1 cellular context compared by ENCODE assay signal in the genomic region with DNA sequence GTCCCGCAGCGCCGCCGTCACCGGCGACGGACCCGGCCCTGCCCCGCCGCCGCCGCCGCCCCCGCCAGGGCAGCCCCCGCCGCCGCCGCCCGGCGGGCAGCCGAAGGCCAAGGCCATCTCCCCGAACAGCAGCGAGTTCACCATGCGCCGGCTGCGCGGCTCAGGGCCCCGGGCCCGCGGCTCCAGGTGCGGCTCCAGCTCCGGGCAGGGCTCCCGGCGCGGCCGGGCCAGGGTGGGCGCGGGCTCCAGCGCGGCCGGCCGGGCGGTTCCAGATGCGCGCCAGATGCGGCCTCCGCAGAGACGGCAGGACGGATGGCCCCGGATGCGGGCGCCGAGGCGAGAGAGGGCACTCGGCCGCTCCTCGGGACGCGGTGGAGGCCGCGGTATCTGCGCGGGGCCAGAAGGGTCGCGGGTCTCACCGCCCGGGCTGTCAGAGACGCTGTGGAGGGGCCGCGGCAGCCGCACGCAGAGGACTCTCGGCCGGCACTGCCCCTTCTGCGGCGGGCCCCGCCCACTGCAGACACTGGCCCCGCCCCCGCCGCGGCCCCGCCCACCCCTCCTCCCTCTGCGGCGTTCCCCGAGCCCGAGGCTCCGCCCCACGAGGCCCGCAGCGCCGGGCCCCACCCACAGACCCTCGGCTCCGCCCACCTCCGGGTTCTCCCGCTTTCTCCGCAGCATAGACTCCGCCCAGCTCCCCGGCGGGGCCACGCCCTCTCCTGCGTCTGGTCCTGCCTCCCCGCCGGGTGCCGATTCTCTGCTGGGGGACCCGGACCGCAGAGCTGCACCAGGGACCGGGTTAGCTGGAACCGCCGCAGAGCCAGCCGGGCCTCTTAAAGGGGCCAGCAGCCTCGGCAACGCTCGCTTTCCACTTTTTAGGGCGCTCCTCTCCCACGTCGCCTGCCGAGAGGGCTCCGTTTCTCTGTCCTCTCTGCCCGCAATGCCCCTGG.
TF ChIP-seq lines count a peak whose summit lies in the region.

A gene (minus strand): TSS at position 488 of the 947 bp plus-strand sequence. CDS start 344 bp downstream, at position 144.

TF ChIP-seq in HEK293, 187 proteins besides CTCF, POLR2A, EP300 and RAD21 (continued from another document and continues in another):
- TF ChIP-seq, protein P1, sequence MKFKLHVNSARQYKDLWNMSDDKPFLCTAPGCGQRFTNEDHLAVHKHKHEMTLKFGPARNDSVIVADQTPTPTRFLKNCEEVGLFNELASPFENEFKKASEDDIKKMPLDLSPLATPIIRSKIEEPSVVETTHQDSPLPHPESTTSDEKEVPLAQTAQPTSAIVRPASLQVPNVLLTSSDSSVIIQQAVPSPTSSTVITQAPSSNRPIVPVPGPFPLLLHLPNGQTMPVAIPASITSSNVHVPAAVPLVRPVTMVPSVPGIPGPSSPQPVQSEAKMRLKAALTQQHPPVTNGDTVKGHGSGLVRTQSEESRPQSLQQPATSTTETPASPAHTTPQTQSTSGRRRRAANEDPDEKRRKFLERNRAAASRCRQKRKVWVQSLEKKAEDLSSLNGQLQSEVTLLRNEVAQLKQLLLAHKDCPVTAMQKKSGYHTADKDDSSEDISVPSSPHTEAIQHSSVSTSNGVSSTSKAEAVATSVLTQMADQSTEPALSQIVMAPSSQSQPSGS (tag by site-specific recombination; IDR thresholded peaks at IDR 0.05; ENCODE audit: low read depth) = no peak
- TF ChIP-seq ZNF560 (tag by site-specific recombination; IDR thresholded peaks at IDR 0.05; ENCODE audit: borderline replicate concordance) = no peak
- no peak for TF ChIP-seq SCRT2 (tag by site-specific recombination; IDR thresholded peaks at IDR 0.05)
- TF ChIP-seq, protein P2, sequence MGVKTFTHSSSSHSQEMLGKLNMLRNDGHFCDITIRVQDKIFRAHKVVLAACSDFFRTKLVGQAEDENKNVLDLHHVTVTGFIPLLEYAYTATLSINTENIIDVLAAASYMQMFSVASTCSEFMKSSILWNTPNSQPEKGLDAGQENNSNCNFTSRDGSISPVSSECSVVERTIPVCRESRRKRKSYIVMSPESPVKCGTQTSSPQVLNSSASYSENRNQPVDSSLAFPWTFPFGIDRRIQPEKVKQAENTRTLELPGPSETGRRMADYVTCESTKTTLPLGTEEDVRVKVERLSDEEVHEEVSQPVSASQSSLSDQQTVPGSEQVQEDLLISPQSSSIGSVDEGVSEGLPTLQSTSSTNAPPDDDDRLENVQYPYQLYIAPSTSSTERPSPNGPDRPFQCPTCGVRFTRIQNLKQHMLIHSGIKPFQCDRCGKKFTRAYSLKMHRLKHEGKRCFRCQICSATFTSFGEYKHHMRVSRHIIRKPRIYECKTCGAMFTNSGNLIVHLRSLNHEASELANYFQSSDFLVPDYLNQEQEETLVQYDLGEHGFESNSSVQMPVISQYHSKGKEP (tag by site-specific recombination; IDR thresholded peaks at IDR 0.05) = no peak
- TF ChIP-seq ZNF664 (tag by site-specific recombination; IDR thresholded peaks at IDR 0.05) = no peak
- TF ChIP-seq ZNF660 (tag by site-specific recombination; IDR thresholded peaks at IDR 0.05) = peak; percentile 69; the same call in 1 of the 2 replicates
- TF ChIP-seq, protein P3, sequence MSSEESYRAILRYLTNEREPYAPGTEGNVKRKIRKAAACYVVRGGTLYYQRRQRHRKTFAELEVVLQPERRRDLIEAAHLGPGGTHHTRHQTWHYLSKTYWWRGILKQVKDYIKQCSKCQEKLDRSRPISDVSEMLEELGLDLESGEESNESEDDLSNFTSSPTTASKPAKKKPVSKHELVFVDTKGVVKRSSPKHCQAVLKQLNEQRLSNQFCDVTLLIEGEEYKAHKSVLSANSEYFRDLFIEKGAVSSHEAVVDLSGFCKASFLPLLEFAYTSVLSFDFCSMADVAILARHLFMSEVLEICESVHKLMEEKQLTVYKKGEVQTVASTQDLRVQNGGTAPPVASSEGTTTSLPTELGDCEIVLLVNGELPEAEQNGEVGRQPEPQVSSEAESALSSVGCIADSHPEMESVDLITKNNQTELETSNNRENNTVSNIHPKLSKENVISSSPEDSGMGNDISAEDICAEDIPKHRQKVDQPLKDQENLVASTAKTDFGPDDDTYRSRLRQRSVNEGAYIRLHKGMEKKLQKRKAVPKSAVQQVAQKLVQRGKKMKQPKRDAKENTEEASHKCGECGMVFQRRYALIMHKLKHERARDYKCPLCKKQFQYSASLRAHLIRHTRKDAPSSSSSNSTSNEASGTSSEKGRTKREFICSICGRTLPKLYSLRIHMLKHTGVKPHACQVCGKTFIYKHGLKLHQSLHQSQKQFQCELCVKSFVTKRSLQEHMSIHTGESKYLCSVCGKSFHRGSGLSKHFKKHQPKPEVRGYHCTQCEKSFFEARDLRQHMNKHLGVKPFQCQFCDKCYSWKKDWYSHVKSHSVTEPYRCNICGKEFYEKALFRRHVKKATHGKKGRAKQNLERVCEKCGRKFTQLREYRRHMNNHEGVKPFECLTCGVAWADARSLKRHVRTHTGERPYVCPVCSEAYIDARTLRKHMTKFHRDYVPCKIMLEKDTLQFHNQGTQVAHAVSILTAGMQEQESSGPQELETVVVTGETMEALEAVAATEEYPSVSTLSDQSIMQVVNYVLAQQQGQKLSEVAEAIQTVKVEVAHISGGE (tag by site-specific recombination; conservative IDR thresholded peaks at IDR 0.05; ENCODE audit: low read depth) = peak; percentile 71
- no peak for TF ChIP-seq ZNF776 (tag by site-specific recombination; IDR thresholded peaks at IDR 0.05; ENCODE audit: borderline replicate concordance)
- TF ChIP-seq, protein P4, sequence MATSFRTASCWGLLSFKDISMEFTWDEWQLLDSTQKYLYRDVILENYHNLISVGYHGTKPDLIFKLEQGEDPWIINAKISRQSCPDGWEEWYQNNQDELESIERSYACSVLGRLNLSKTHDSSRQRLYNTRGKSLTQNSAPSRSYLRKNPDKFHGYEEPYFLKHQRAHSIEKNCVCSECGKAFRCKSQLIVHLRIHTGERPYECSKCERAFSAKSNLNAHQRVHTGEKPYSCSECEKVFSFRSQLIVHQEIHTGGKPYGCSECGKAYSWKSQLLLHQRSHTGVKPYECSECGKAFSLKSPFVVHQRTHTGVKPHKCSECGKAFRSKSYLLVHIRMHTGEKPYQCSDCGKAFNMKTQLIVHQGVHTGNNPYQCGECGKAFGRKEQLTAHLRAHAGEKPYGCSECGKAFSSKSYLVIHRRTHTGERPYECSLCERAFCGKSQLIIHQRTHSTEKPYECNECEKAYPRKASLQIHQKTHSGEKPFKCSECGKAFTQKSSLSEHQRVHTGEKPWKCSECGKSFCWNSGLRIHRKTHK (tag by site-specific recombination; IDR thresholded peaks at IDR 0.05) = no peak
- TF ChIP-seq ZBTB48 (tag by site-specific recombination; IDR thresholded peaks at IDR 0.05) = peak; percentile 86
- no peak for TF ChIP-seq ZNF404 (tag by site-specific recombination; IDR thresholded peaks at IDR 0.05)
- TF ChIP-seq, protein P5, sequence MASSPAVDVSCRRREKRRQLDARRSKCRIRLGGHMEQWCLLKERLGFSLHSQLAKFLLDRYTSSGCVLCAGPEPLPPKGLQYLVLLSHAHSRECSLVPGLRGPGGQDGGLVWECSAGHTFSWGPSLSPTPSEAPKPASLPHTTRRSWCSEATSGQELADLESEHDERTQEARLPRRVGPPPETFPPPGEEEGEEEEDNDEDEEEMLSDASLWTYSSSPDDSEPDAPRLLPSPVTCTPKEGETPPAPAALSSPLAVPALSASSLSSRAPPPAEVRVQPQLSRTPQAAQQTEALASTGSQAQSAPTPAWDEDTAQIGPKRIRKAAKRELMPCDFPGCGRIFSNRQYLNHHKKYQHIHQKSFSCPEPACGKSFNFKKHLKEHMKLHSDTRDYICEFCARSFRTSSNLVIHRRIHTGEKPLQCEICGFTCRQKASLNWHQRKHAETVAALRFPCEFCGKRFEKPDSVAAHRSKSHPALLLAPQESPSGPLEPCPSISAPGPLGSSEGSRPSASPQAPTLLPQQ (tag by site-specific recombination; IDR thresholded peaks at IDR 0.05) = peak; percentile 94
- no peak for TF ChIP-seq ZNF366 (tag by site-specific recombination; conservative IDR thresholded peaks at IDR 0.05)
- 0 out of 2 replicates have a peak, but pooled peaks have one; percentile 32 for TF ChIP-seq ZXDB (tag by site-specific recombination; IDR thresholded peaks at IDR 0.05)
- TF ChIP-seq ZNF626 (tag by site-specific recombination; IDR thresholded peaks at IDR 0.05) = no peak
- TF ChIP-seq ZIC2 (tag by site-specific recombination; IDR thresholded peaks at IDR 0.05) = peak; percentile 41; the same call in 1 of the 2 replicates
- TF ChIP-seq, protein P6, sequence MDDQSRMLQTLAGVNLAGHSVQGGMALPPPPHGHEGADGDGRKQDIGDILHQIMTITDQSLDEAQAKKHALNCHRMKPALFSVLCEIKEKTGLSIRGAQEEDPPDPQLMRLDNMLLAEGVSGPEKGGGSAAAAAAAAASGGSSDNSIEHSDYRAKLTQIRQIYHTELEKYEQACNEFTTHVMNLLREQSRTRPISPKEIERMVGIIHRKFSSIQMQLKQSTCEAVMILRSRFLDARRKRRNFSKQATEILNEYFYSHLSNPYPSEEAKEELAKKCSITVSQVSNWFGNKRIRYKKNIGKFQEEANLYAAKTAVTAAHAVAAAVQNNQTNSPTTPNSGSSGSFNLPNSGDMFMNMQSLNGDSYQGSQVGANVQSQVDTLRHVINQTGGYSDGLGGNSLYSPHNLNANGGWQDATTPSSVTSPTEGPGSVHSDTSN (CRISPR knock-in tag; IDR thresholded peaks at IDR 0.05) = peak; percentile 27; the same call in 1 of the 2 replicates
- no peak for TF ChIP-seq ZNF548 (tag by site-specific recombination; IDR thresholded peaks at IDR 0.05)
- no peak for TF ChIP-seq ZNF155 (tag by site-specific recombination; IDR thresholded peaks at IDR 0.05)
- TF ChIP-seq ZNF221 (tag by site-specific recombination; IDR thresholded peaks at IDR 0.05; ENCODE audit: borderline replicate concordance) = no peak
- no peak for TF ChIP-seq ZNF354C (tag by site-specific recombination; IDR thresholded peaks at IDR 0.05; ENCODE audit: borderline replicate concordance, low read depth)
- peak; percentile 14; the same call in 1 of the 2 replicates for TF ChIP-seq KLF16 (tag by site-specific recombination; IDR thresholded peaks at IDR 0.05)
- TF ChIP-seq MYNN (tag by site-specific recombination; IDR thresholded peaks at IDR 0.05; ENCODE audit: borderline replicate concordance) = no peak
- peak; percentile 67 for TF ChIP-seq SP2 (tag by site-specific recombination; IDR thresholded peaks at IDR 0.05)
- TF ChIP-seq GLIS1 (tag by site-specific recombination; IDR thresholded peaks at IDR 0.05) = peak; percentile 77
- TF ChIP-seq, protein P7, sequence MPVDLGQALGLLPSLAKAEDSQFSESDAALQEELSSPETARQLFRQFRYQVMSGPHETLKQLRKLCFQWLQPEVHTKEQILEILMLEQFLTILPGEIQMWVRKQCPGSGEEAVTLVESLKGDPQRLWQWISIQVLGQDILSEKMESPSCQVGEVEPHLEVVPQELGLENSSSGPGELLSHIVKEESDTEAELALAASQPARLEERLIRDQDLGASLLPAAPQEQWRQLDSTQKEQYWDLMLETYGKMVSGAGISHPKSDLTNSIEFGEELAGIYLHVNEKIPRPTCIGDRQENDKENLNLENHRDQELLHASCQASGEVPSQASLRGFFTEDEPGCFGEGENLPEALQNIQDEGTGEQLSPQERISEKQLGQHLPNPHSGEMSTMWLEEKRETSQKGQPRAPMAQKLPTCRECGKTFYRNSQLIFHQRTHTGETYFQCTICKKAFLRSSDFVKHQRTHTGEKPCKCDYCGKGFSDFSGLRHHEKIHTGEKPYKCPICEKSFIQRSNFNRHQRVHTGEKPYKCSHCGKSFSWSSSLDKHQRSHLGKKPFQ (tag by site-specific recombination; IDR thresholded peaks at IDR 0.05) = no peak
- TF ChIP-seq ZNF701 (tag by site-specific recombination; IDR thresholded peaks at IDR 0.05) = no peak
- TF ChIP-seq, protein P8, sequence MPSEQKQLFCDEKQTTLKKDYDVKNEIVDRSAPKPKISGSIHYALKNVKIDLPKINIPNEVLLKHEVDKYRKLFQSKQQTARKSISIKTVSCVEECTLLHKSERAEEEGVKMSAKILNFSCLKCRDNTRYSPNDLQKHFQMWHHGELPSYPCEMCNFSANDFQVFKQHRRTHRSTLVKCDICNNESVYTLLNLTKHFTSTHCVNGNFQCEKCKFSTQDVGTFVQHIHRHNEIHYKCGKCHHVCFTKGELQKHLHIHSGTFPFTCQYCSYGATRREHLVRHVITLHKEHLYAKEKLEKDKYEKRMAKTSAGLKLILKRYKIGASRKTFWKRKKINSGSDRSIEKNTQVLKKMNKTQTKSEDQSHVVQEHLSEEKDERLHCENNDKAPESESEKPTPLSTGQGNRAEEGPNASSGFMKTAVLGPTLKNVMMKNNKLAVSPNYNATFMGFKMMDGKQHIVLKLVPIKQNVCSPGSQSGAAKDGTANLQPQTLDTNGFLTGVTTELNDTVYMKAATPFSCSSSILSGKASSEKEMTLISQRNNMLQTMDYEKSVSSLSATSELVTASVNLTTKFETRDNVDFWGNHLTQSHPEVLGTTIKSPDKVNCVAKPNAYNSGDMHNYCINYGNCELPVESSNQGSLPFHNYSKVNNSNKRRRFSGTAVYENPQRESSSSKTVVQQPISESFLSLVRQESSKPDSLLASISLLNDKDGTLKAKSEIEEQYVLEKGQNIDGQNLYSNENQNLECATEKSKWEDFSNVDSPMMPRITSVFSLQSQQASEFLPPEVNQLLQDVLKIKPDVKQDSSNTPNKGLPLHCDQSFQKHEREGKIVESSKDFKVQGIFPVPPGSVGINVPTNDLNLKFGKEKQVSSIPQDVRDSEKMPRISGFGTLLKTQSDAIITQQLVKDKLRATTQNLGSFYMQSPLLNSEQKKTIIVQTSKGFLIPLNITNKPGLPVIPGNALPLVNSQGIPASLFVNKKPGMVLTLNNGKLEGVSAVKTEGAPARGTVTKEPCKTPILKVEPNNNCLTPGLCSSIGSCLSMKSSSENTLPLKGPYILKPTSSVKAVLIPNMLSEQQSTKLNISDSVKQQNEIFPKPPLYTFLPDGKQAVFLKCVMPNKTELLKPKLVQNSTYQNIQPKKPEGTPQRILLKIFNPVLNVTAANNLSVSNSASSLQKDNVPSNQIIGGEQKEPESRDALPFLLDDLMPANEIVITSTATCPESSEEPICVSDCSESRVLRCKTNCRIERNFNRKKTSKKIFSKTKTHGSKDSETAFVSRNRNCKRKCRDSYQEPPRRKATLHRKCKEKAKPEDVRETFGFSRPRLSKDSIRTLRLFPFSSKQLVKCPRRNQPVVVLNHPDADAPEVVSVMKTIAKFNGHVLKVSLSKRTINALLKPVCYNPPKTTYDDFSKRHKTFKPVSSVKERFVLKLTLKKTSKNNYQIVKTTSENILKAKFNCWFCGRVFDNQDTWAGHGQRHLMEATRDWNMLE (tag by site-specific recombination; conservative IDR thresholded peaks at IDR 0.05; ENCODE audit: low read depth) = no peak
- TF ChIP-seq, protein P9, sequence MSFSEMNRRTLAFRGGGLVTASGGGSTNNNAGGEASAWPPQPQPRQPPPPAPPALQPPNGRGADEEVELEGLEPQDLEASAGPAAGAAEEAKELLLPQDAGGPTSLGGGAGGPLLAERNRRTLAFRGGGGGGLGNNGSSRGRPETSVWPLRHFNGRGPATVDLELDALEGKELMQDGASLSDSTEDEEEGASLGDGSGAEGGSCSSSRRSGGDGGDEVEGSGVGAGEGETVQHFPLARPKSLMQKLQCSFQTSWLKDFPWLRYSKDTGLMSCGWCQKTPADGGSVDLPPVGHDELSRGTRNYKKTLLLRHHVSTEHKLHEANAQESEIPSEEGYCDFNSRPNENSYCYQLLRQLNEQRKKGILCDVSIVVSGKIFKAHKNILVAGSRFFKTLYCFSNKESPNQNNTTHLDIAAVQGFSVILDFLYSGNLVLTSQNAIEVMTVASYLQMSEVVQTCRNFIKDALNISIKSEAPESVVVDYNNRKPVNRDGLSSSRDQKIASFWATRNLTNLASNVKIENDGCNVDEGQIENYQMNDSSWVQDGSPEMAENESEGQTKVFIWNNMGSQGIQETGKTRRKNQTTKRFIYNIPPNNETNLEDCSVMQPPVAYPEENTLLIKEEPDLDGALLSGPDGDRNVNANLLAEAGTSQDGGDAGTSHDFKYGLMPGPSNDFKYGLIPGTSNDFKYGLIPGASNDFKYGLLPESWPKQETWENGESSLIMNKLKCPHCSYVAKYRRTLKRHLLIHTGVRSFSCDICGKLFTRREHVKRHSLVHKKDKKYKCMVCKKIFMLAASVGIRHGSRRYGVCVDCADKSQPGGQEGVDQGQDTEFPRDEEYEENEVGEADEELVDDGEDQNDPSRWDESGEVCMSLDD (tag by site-specific recombination; IDR thresholded peaks at IDR 0.05) = 0 out of 2 replicates have a peak, but pooled peaks have one; percentile 20
- no peak for TF ChIP-seq ZNF521 (tag by site-specific recombination; IDR thresholded peaks at IDR 0.05)
